ENCODE assay signal across 1 cellular context in genomic region chr10:73625884-73626753, GRCh38.
A peak's percentile ranks its signal among the peaks of the same experiment; 100 is the strongest.
TF ChIP-seq lines count a peak whose summit lies in the region.

No MANE protein-coding gene starts in this region.

TF ChIP-seq in HepG2, 621 proteins besides CTCF, POLR2A, EP300 and RAD21 (continued from another document and continues in another):
- no peak for TF ChIP-seq HNRNPLL (IDR thresholded peaks at IDR 0.05; ENCODE audit: low read depth, low read length, poor library complexity, severe bottlenecking)
- no peak for TF ChIP-seq ZNF83 (CRISPR knock-in tag; IDR thresholded peaks at IDR 0.05; ENCODE audit: borderline replicate concordance)
- TF ChIP-seq HMGXB3 (CRISPR knock-in tag; IDR thresholded peaks at IDR 0.05; ENCODE audit: borderline replicate concordance): no peak
- TF ChIP-seq HNRNPL (IDR thresholded peaks at IDR 0.05; ENCODE audit: low read depth, low read length): no peak
- peak; percentile 26; the same call in 1 of the 2 replicates for TF ChIP-seq NR2C2 (CRISPR knock-in tag; IDR thresholded peaks at IDR 0.05; ENCODE audit: borderline replicate concordance)
- TF ChIP-seq ARID3A (IDR thresholded peaks at IDR 0.05; ENCODE audit: low read depth, low read length): no peak
- no peak for TF ChIP-seq DZIP1 (CRISPR knock-in tag; IDR thresholded peaks at IDR 0.05)
- peak; percentile 52; the same call in 1 of the 2 replicates for TF ChIP-seq ZNF609 (CRISPR knock-in tag; IDR thresholded peaks at IDR 0.05; ENCODE audit: borderline replicate concordance)
- TF ChIP-seq THYN1 (CRISPR knock-in tag; IDR thresholded peaks at IDR 0.05; ENCODE audit: borderline replicate concordance, low read depth): no peak
- TF ChIP-seq MAF1 (CRISPR knock-in tag; IDR thresholded peaks at IDR 0.05; ENCODE audit: borderline replicate concordance): no peak
- no peak for TF ChIP-seq ZNF749 (CRISPR knock-in tag; IDR thresholded peaks at IDR 0.05; ENCODE audit: borderline replicate concordance)
- TF ChIP-seq CREBL2 (CRISPR knock-in tag; IDR thresholded peaks at IDR 0.05; ENCODE audit: borderline replicate concordance): peak; percentile 63; the same call in 1 of the 2 replicates
- no peak for TF ChIP-seq KDM3A (CRISPR knock-in tag; IDR thresholded peaks at IDR 0.05; ENCODE audit: low read depth)
- TF ChIP-seq RELA (CRISPR knock-in tag; IDR thresholded peaks at IDR 0.05): no peak
- no peak for TF ChIP-seq YEATS4 (CRISPR knock-in tag; IDR thresholded peaks at IDR 0.05; ENCODE audit: borderline replicate concordance)
- no peak for TF ChIP-seq ZFP62 (CRISPR knock-in tag; IDR thresholded peaks at IDR 0.05)
- TF ChIP-seq ZNF337 (CRISPR knock-in tag; IDR thresholded peaks at IDR 0.05; ENCODE audit: borderline replicate concordance, low read depth): no peak
- no peak for TF ChIP-seq ZNF773 (CRISPR knock-in tag; IDR thresholded peaks at IDR 0.05; ENCODE audit: borderline replicate concordance)
- no peak for TF ChIP-seq MED8 (CRISPR knock-in tag; IDR thresholded peaks at IDR 0.05; ENCODE audit: insufficient replicate concordance)
- TF ChIP-seq ZNF709 (CRISPR knock-in tag; IDR thresholded peaks at IDR 0.05): 0 out of 2 replicates have a peak, but pooled peaks have one; percentile 14
- peak; percentile 54; the same call in 1 of the 2 replicates for TF ChIP-seq KDM4B (CRISPR knock-in tag; IDR thresholded peaks at IDR 0.05)
- TF ChIP-seq TCF7L2 (IDR thresholded peaks at IDR 0.05; ENCODE audit: low read depth, low read length): no peak
- TF ChIP-seq NCOA2 (CRISPR knock-in tag; IDR thresholded peaks at IDR 0.05): peak; percentile 44
- TF ChIP-seq CHD2 (IDR thresholded peaks at IDR 0.05; ENCODE audit: low read depth, low read length): peak; percentile 96
- no peak for TF ChIP-seq MXD3 (CRISPR knock-in tag; IDR thresholded peaks at IDR 0.05)
- peak; percentile 89 for TF ChIP-seq SAP130 (CRISPR knock-in tag; IDR thresholded peaks at IDR 0.05; ENCODE audit: low read depth)
- TF ChIP-seq ZSCAN9 (CRISPR knock-in tag; IDR thresholded peaks at IDR 0.05; ENCODE audit: borderline replicate concordance): no peak
- 0 out of 2 replicates have a peak, but pooled peaks have one; percentile 27 for TF ChIP-seq ZNF224 (CRISPR knock-in tag; IDR thresholded peaks at IDR 0.05)
- 0 out of 2 replicates have a peak, but pooled peaks have one; percentile 13 for TF ChIP-seq MNT (IDR thresholded peaks at IDR 0.05)
- 0 out of 2 replicates have a peak, but pooled peaks have one; percentile 69 for TF ChIP-seq IKZF5 (CRISPR knock-in tag; IDR thresholded peaks at IDR 0.05)
- no peak for TF ChIP-seq MTF2 (CRISPR knock-in tag; IDR thresholded peaks at IDR 0.05; ENCODE audit: borderline replicate concordance)
- no peak for TF ChIP-seq CENPBD1 (CRISPR knock-in tag; IDR thresholded peaks at IDR 0.05; ENCODE audit: borderline replicate concordance, low read depth)
- TF ChIP-seq KAT2B (IDR thresholded peaks at IDR 0.05; ENCODE audit: borderline replicate concordance, low read depth, low read length): no peak
- no peak for TF ChIP-seq E2F2 (CRISPR knock-in tag; IDR thresholded peaks at IDR 0.05; ENCODE audit: borderline replicate concordance)
- TF ChIP-seq ZNF329 (CRISPR knock-in tag; IDR thresholded peaks at IDR 0.05; ENCODE audit: low read depth): no peak
- TF ChIP-seq ZFP1 (CRISPR knock-in tag; IDR thresholded peaks at IDR 0.05): no peak
- TF ChIP-seq BORCS8-MEF2B (CRISPR knock-in tag; IDR thresholded peaks at IDR 0.05): peak; percentile 77
